ENCODE assay signal across 8 cellular contexts in the genomic region with DNA sequence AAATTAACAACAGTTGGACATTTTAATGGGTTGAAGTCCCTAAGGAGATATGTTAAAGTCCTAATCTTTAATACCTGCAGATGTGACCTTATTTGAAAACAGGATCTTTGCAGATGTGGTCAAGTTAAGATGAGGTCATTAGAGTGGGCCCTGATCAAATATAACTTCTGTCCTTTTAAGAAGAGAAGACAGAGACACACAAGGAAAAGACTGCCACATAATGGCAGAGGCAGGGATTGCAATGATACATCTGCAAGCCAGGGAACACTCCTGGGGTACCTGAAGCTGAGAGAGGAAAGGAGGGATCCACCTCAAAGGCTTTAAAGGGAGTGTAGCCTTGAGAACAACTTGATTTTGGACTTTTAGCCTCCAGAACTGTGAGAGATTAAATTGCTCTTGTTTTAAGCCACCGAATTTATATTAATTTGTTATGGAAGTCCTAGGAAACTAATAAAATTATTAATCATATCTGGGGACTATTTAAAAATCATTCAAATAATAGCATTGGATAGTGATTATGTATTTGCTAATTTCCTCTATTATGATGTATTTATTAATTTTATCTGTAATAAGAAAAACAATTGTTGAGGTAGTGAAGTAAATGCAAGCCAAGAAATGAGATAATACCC.
DNase-seq lines count a peak whose midpoint lies in the region; ATAC-seq and TF ChIP-seq lines count a peak whose summit lies in the region.

No MANE protein-coding gene starts in this region.

- WGBS in adrenal gland, 4 donors = 39 to 54% (median 47%) methylated on average over 1 of the region's 1 CpG
- 10 to 21% methylated on average over 1 of the region's 1 CpG for WGBS in lung, 2 donors

- no peak overlapping the region for H3K27ac Mint-ChIP-seq in HFFc6

- H3K9me3 ChIP-seq in adrenal gland (replicated peaks in 1 of 3) (no peaks in the 10 kb centered on the region), lung (ENCODE audit: control insufficient read depth in 2 of 2, insufficient read depth in 1 of 2, low read length in 1 of 2) (no peaks in the 10 kb centered on the region)

- H3K27me3 ChIP-seq in adrenal gland (no peaks in the 10 kb centered on the region), lung (ENCODE audit: control insufficient read depth, insufficient read depth) (no peaks in the 10 kb centered on the region)

- no peak overlapping the region for H3K4me3 Mint-ChIP-seq in HFFc6

- no peaks in the 10 kb centered on the region for H3K36me3 Mint-ChIP-seq in HFFc6 (ENCODE audit: low read depth)

- H3K9me3 Mint-ChIP-seq in HFFc6 = peaks cover 20% of the 10 kb centered on the region

- ATAC-seq in GM19328 (IDR thresholded peaks at IDR 0.05; ENCODE audit: unreplicated experiment) (peak; percentile 80), lung (ENCODE audit: insufficient read depth, low FRiP score) (no peak)

- intact Hi-C loops in adrenal gland (cut with DNase I) = no loop called here

- no peak overlapping the region for H3K4me3 ChIP-seq in Jurkat, Clone E6-1 (ENCODE audit: low read length)
- H3K4me3 ChIP-seq in adrenal gland = no peak overlapping the region
- no peak overlapping the region for H3K4me3 ChIP-seq in lung

- peak; percentile 13 for DNase-seq in CD1c-positive myeloid dendritic cell (ENCODE audit: extremely low spot score)
- peak; percentile 26 for DNase-seq in Jurkat, Clone E6-1 (ENCODE audit: low read depth, low spot score)
- DNase-seq in adrenal gland = peak; percentile 21 to 69 (median 32)
- DNase-seq in lung (ENCODE audit: low spot score) = no peak
- DNase-seq in NCI-H1048 (lab: John Stamatoyannopoulos, UW) = no peak
- no peak for DNase-seq in OCI-M2 (lab: John Stamatoyannopoulos, UW; ENCODE audit: unreplicated experiment)
- no peak for DNase-seq in HFFc6

- no peak for TF ChIP-seq POLR2A in adrenal gland (IDR thresholded peaks at IDR 0.05)

- no peaks in the 10 kb centered on the region for H3K4me1 ChIP-seq in adrenal gland (replicated peaks in 1 of 2)
- H3K4me1 ChIP-seq in lung (ENCODE audit: control insufficient read depth in 2 of 2, insufficient read depth in 2 of 2, low read length in 2 of 2) = no peaks in the 10 kb centered on the region

- H3K4me1 Mint-ChIP-seq in HFFc6 (ENCODE audit: low read depth) = no peaks in the 10 kb centered on the region

- H3K27me3 Mint-ChIP-seq in HFFc6 (ENCODE audit: insufficient read depth) = no peaks in the 10 kb centered on the region

- H3K36me3 ChIP-seq in adrenal gland (replicated peaks in 1 of 2) (no peaks in the 10 kb centered on the region), lung (ENCODE audit: control insufficient read depth in 2 of 2, insufficient read depth in 2 of 2, low read length in 2 of 2) (no peaks in the 10 kb centered on the region)

- H3K27ac ChIP-seq in adrenal gland (no peak overlapping the region), lung (ENCODE audit: low read depth in 1 of 2, low read length in 1 of 2) (no peak overlapping the region)

- TF ChIP-seq CTCF in adrenal gland (IDR thresholded peaks at IDR 0.05) (peak; percentile 37 to 61 (median 51)), lung (IDR thresholded peaks at IDR 0.05; ENCODE audit: control extremely low read depth, extremely low read depth) (peak; percentile 8), HFFc6 (IDR thresholded peaks at IDR 0.05) (no peak)

Comparison
In these comparisons a context has a peak if more than half of its experiments do, and no peak if none do; other contexts are left out.
1. DNase-seq: peak in CD1c-positive myeloid dendritic cell (single experiment), Jurkat, Clone E6-1 (single experiment) and adrenal gland (7 of 7); none in lung (single experiment), NCI-H1048 (single experiment), OCI-M2 (single experiment) and HFFc6 (single experiment).